Comparison of ENCODE assay signal across 8 cellular contexts in the genomic region with DNA sequence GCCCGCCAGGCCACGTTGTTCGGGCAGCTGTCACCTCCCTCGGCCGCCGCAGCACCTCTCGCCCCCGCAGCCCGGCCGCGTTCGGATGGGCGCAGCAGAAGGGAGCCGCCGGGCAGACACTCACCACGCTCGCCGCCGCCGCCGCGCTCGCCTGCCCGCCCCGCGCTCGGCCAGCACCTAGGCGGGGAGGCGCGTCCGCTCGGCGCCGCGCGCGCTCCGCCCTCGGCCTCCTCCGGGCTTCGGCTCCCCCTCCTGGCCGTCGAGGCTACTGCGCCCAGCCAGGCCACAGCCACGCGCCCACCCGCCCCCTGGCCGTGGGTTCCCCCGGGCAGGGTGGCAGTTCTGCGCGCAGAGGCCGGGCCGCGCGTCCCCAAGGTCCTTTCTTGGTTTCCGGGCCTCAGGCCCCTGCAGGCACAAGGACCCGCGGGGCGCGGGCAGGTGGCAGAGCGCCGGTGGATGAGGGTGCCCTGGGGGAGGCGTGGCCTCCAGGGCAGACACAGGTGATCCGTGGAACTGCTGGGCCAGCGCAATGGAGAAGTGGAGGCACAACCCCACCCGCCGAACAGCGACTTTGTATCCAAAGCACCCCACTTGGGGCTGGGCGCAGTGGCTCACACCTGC. TPM values are rescaled to one million over a fixed set of nuclear protein-coding genes. Genes with fewer than 3 reads are reported as not detected.
A peak's percentile ranks its signal among the peaks of the same experiment; 100 is the strongest.
DNase-seq lines count a peak whose midpoint lies in the region; FAIRE-seq and TF ChIP-seq lines count a peak whose summit lies in the region.

Gene SLC25A22, minus strand, starts transcription at position 189 of the 621 bp plus-strand sequence. CDS start 3,275 bp downstream, outside the sequence.

- TF ChIP-seq POLR2A in H54 (IDR thresholded peaks at IDR 0.05; ENCODE audit: low read depth, low read length): peak; percentile 62; the same call in 1 of the 2 replicates

- H3F3A ChIP-seq in Loucy (ENCODE audit: low read depth) (peaks cover 3% of the 10 kb centered on the region; the same call in 1 of the 2 replicates), SU-DHL-6 (ENCODE audit: insufficient read depth) (peaks cover 4% of the 10 kb centered on the region; the same call in 1 of the 2 replicates)

- H3K4me1 ChIP-seq in Loucy (ENCODE audit: insufficient read depth, low read length, poor library complexity, severe bottlenecking): peaks cover 17% of the 10 kb centered on the region

- peak within 1 kb of the TSS; percentile 86 for H3K27ac ChIP-seq in SU-DHL-6 (ENCODE audit: low read depth, low read length)

- H3K4me3 ChIP-seq in Loucy (ENCODE audit: low read length, poor library complexity, severe bottlenecking) (peak within 1 kb of the TSS; percentile 85), SU-DHL-6 (ENCODE audit: insufficient read depth, low read length, poor library complexity, severe bottlenecking) (peak within 1 kb of the TSS; percentile 87)

- intact Hi-C loops in cardiac septum (cut with DNase I) (no loop called here), posterior cingulate gyrus (cut with DNase I) (no loop called here)

- peak; percentile 61 for TF ChIP-seq CTCF in Loucy (conservative IDR thresholded peaks at IDR 0.05; ENCODE audit: low read length)
- TF ChIP-seq CTCF in SU-DHL-6 (IDR thresholded peaks at IDR 0.05; ENCODE audit: insufficient read depth, low read length, poor library complexity, severe bottlenecking): peak; percentile 89

- H3K79me2 ChIP-seq in Loucy (ENCODE audit: insufficient read depth, low read length) (peaks cover 26% of the 10 kb centered on the region; the same call in 1 of the 2 replicates), SU-DHL-6 (ENCODE audit: insufficient read depth, low read length) (peaks cover 15% of the 10 kb centered on the region; the same call in 1 of the 2 replicates)

- H3K9me3 ChIP-seq in Loucy (ENCODE audit: insufficient read depth, low read depth, low read length) (no peaks in the 10 kb centered on the region), SU-DHL-6 (ENCODE audit: insufficient read depth, low read length) (no peaks in the 10 kb centered on the region)

- no peak for FAIRE-seq in H54 (lab: Jason Lieb, UNC)

- H2AFZ ChIP-seq in Loucy (ENCODE audit: low read length): peak within 1 kb of the TSS; percentile 55; the same call in 1 of the 2 replicates
- H2AFZ ChIP-seq in SU-DHL-6 (ENCODE audit: low read depth, low read length, severe bottlenecking): peak within 1 kb of the TSS; percentile 46

- H3K4me2 ChIP-seq in Loucy (ENCODE audit: low read depth, low read length, poor library complexity, severe bottlenecking) (peak within 1 kb of the TSS; percentile 100), SU-DHL-6 (ENCODE audit: low read depth, low read length, poor library complexity, severe bottlenecking) (peak within 1 kb of the TSS; percentile 80)

- H3K9me2 ChIP-seq in Loucy (replicated peaks; ENCODE audit: low read depth, low read length) (no peaks in the 10 kb centered on the region), SU-DHL-6 (replicated peaks; ENCODE audit: insufficient read depth, low read length) (no peaks in the 10 kb centered on the region)

- no peaks in the 10 kb centered on the region for H3K27me3 ChIP-seq in Loucy (ENCODE audit: insufficient read depth, low read length, poor library complexity, severe bottlenecking)
- H3K27me3 ChIP-seq in SU-DHL-6 (ENCODE audit: low read length): no peaks in the 10 kb centered on the region

- no peaks in the 10 kb centered on the region for H3K36me3 ChIP-seq in Loucy (ENCODE audit: insufficient read depth, low read length)
- no peaks in the 10 kb centered on the region for H3K36me3 ChIP-seq in SU-DHL-6 (ENCODE audit: low read length)

- peaks cover 14% of the 10 kb centered on the region for H4K20me1 ChIP-seq in Loucy (ENCODE audit: insufficient read depth, low read length, poor library complexity, severe bottlenecking)
- H4K20me1 ChIP-seq in SU-DHL-6 (ENCODE audit: low read depth, low read length): peaks cover 2% of the 10 kb centered on the region; the same call in 1 of the 2 replicates

- DNase-seq in GM04504 (ENCODE audit: low read depth) (peak; percentile 50), H54 (ENCODE audit: insufficient read length, low spot score) (no peak), cardiac septum (ENCODE audit: low spot score) (peak; percentile 91), posterior cingulate gyrus (peak; percentile 64 to 97 (median 75)), ureter (ENCODE audit: low spot score) (no peak)
- peak; percentile 67 for DNase-seq in activated naive CD8-positive, alpha-beta T cell treated with anti-CD3 and anti-CD28 coated beads, Interleukin-2, amount 50 U/mL, for 16 hours (ENCODE audit: low read depth, low spot score)

- H3K9ac ChIP-seq in Loucy (ENCODE audit: low read depth, low read length, poor library complexity, severe bottlenecking) (peak within 1 kb of the TSS; percentile 83), SU-DHL-6 (ENCODE audit: low read length) (peak within 1 kb of the TSS; percentile 94)

RNA-seq across cellular contexts. Expression of gene SLC25A22, which starts in this region (rescaled TPM):
- total RNA-seq in cardiac septum (4.7 TPM), ureter (28.4 TPM)

Comparison
In these comparisons a context has a peak if more than half of its experiments do, and no peak if none do; other contexts are left out.
1. DNase-seq: peak in GM04504 (single experiment), activated naive CD8-positive, alpha-beta T cell treated with anti-CD3 and anti-CD28 coated beads, Interleukin-2, amount 50 U/mL, for 16 hours (single experiment), cardiac septum (single experiment) and posterior cingulate gyrus (10 of 10); none in H54 (single experiment) and ureter (single experiment).